In the genomic region with DNA sequence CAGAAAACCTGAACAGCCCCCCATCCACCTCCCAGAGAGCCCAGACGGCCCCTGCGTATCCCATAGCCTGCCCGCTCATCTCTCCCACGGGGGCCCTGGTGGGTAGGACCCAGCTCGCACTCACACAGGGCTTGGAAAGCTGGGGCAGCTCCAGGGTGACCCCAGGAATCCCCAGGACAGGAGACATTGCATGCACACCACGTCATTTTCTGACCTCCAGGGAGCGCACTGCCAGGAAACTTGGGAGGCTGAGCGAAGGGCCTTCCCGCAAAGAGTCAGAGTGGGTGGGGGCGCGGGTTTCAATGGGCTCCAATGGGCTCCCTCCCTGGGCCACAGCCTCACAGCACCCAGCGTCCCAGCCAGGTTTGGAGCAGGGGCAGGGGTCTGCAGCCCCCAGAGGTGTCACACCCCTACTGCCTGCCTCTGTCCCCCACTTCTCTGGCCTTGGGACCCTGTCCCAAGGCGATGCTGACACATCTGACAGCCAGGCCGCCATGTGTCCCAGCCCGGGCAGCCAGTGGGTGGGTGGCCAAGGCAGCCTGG, we compare ENCODE assay signal across 9 cellular contexts. TPM values are rescaled to one million over a fixed set of nuclear protein-coding genes. Genes with fewer than 3 reads are reported as not detected.
DNase-seq lines count a peak whose midpoint lies in the region; ATAC-seq, FAIRE-seq and TF ChIP-seq lines count a peak whose summit lies in the region.
"Had no signal": no experiment of that assay in that cellular context is flagged by ENCODE, and none has a peak within 500 bp of the region (broad histone marks: within the 10 kb centered on the region; RNA-seq: fewer than 3 reads in every experiment).

No MANE protein-coding gene starts in this region.

- no peak for TF ChIP-seq POLR2A in GM12891 (IDR thresholded peaks at IDR 0.05; ENCODE audit: low read depth, low read length)

- no peak for FAIRE-seq in GM12891 (lab: Jason Lieb, UNC)

- DNase-seq in Right ventricle myocardium superior (peak; percentile 47), cardiac septum (ENCODE audit: low spot score) (no peak), iPS-NIHi7 (ENCODE audit: extremely low spot score) (peak; percentile 63), GM12891 (ENCODE audit: insufficient read length, low spot score) (no peak), NCI-H2029 (lab: John Stamatoyannopoulos, UW) (no peak), CD1c-positive myeloid dendritic cell (ENCODE audit: extremely low spot score) (no peak)
- DNase-seq: stimulated activated CD4-positive, alpha-beta T cell treated with anti-CD3 and anti-CD28 coated beads, Interleukin-1b, Interleukin-23, amount 100 ng/mL, for 48 hours had no signal

- H3K27ac ChIP-seq in VCaP = peak overlapping the region; percentile 36; the same call in 1 of the 2 replicates

- peak; percentile 8 for ATAC-seq in Right ventricle myocardium superior (ENCODE audit: poor library complexity)
- ATAC-seq in GM21529 (IDR thresholded peaks at IDR 0.05; ENCODE audit: unreplicated experiment) = no peak

- TF ChIP-seq CTCF in VCaP (conservative IDR thresholded peaks at IDR 0.05) = 0 out of 2 replicates have a peak, but pooled peaks have one; percentile 3

- intact Hi-C loops in Right ventricle myocardium superior (cut with DNase I) (no loop called here), cardiac septum (cut with DNase I) (loop anchor here (5.0 kb wide), 2 partner anchors 64 to 109 kb away; partner anchors contain the start of gene CTSD)

TF ChIP-seq in GM12891, 5 proteins besides CTCF, POLR2A, EP300 and RAD21:
- TF ChIP-seq POLR2AphosphoS5 (IDR thresholded peaks at IDR 0.05; ENCODE audit: low read depth, low read length) (no peak), POU2F2 (IDR thresholded peaks at IDR 0.05; ENCODE audit: low read depth, low read length) (no peak), PAX5 (IDR thresholded peaks at IDR 0.05; ENCODE audit: insufficient read depth, low read length, severe bottlenecking) (no peak), SPI1 (IDR thresholded peaks at IDR 0.05; ENCODE audit: low read depth, low read length) (no peak), TAF1 (IDR thresholded peaks at IDR 0.05; ENCODE audit: low read depth, low read length) (no peak)

RNA-seq across cellular contexts. Expression of gene SYT8, which starts 8.2 kb away (rescaled TPM):
- total RNA-seq in Right ventricle myocardium superior = not detected
- total RNA-seq in cardiac septum = not detected
- 0.60 TPM for polyA plus RNA-seq in GM12891 (2012; ENCODE audit: low read depth, missing spikeins)

RNA-seq across cellular contexts. Expression of gene TNNI2, which starts 12.2 kb away (rescaled TPM):
- total RNA-seq in Right ventricle myocardium superior (not detected), cardiac septum (0.78 TPM)
- polyA plus RNA-seq in GM12891 (2012; ENCODE audit: low read depth, missing spikeins) = 0.46 TPM

RNA-seq across cellular contexts. Expression of gene LSP1, which starts 26.3 kb away (rescaled TPM):
- total RNA-seq in Right ventricle myocardium superior = 23.0 TPM
- 35.1 TPM for total RNA-seq in cardiac septum
- 602 TPM for polyA plus RNA-seq in GM12891 (2012; ENCODE audit: low read depth, missing spikeins)

Comparison
In these comparisons a context has a peak if more than half of its experiments do, and no peak if none do; other contexts are left out.
1. DNase-seq: peak in Right ventricle myocardium superior (single experiment) and iPS-NIHi7 (single experiment); none in cardiac septum (single experiment), GM12891 (single experiment), NCI-H2029 (single experiment) and CD1c-positive myeloid dendritic cell (single experiment).